In genomic region chr13:95226932-95227718, GRCh38 we compare ENCODE assay signal across 8 cellular contexts.
DNase-seq lines count a peak whose midpoint lies in the region; ATAC-seq and TF ChIP-seq lines count a peak whose summit lies in the region.

No MANE protein-coding gene starts in this region.

- no peak overlapping the region for H4K8ac ChIP-seq in neuronal stem cell (ENCODE audit: low read depth, low read length)

- H3K27me3 ChIP-seq in Karpas-422 (ENCODE audit: low read length): no peaks in the 10 kb centered on the region
- no peaks in the 10 kb centered on the region for H3K27me3 ChIP-seq in layer of hippocampus (ENCODE audit: control insufficient read depth, insufficient read depth, low read length)
- no peaks in the 10 kb centered on the region for H3K27me3 ChIP-seq in neuronal stem cell (ENCODE audit: control insufficient read depth in 3 of 3, insufficient read depth in 3 of 3, low read depth in 1 of 3, low read length in 3 of 3)

- intact Hi-C loops in activated T-helper 1 cell treated with anti-CD3 and anti-CD28 coated beads, Interleukin-12 subunit alpha, Interleukin-12 subunit beta, Interleukin-2, Interleukin-4 antibody, amounts not matched to agents 30 ng/mL and 10 ng/mL and 1 ng/mL, durations not matched to agents 14 hours and 24 hours and 36 hours (cut with micrococcal nuclease): no loop called here

- H2AFZ ChIP-seq in Karpas-422 (ENCODE audit: low read length): no peak overlapping the region
- H2AFZ ChIP-seq in neuronal stem cell (ENCODE audit: low read length): no peak overlapping the region

- H3K9ac ChIP-seq in Karpas-422 (ENCODE audit: low read length) (no peak overlapping the region), neuronal stem cell (ENCODE audit: low read depth, low read length, poor library complexity) (no peak overlapping the region)

- no peak overlapping the region for H3K14ac ChIP-seq in neuronal stem cell (ENCODE audit: low read length)

- no peak overlapping the region for H4K91ac ChIP-seq in neuronal stem cell (ENCODE audit: low read depth, low read length, poor library complexity)

- H3K36me3 ChIP-seq in Karpas-422 (ENCODE audit: insufficient read depth, low read length) (peaks cover 4% of the 10 kb centered on the region; the same call in 1 of the 2 replicates), neuronal stem cell (replicated peaks in 1 of 2; ENCODE audit: control insufficient read depth in 2 of 2, insufficient read depth in 2 of 2, low read length in 2 of 2) (no peaks in the 10 kb centered on the region)

- no peak overlapping the region for H3K23ac ChIP-seq in neuronal stem cell (ENCODE audit: low read depth, low read length, poor library complexity)

- H3K4me1 Mint-ChIP-seq in mesothelial cell of epicardium: peaks cover 16% of the 10 kb centered on the region
- peaks cover 13% of the 10 kb centered on the region for H3K4me1 Mint-ChIP-seq in activated T-helper 1 cell treated with anti-CD3 and anti-CD28 coated beads, Interleukin-12 subunit alpha, Interleukin-12 subunit beta, Interleukin-2, Interleukin-4 antibody, amounts not matched to agents 30 ng/mL and 10 ng/mL and 1 ng/mL, durations not matched to agents 14 hours and 24 hours and 36 hours (ENCODE audit: low read depth)

- H3K9me2 ChIP-seq in Karpas-422 (replicated peaks; ENCODE audit: insufficient read depth, low read length): no peaks in the 10 kb centered on the region

- H3K4me2 ChIP-seq in Karpas-422 (ENCODE audit: low read depth, low read length, poor library complexity, severe bottlenecking): peak overlapping the region; percentile 1
- H3K4me2 ChIP-seq in neuronal stem cell (ENCODE audit: insufficient read depth, low read length, poor library complexity, severe bottlenecking): no peak overlapping the region

- H3K4me3 ChIP-seq in Karpas-422 (ENCODE audit: low read length) (no peak overlapping the region), neuronal stem cell (ENCODE audit: low read length in 2 of 2) (no peak overlapping the region)

- H3K36me3 Mint-ChIP-seq in mesothelial cell of epicardium: no peaks in the 10 kb centered on the region
- no peaks in the 10 kb centered on the region for H3K36me3 Mint-ChIP-seq in activated T-helper 1 cell treated with anti-CD3 and anti-CD28 coated beads, Interleukin-12 subunit alpha, Interleukin-12 subunit beta, Interleukin-2, Interleukin-4 antibody, amounts not matched to agents 30 ng/mL and 10 ng/mL and 1 ng/mL, durations not matched to agents 14 hours and 24 hours and 36 hours (ENCODE audit: low read depth)

- in situ Hi-C loops in GM13977 (cut with MboI; ENCODE audit: low pct_unique_long_range_greater_than_20kb, low sequenced_read_pairs, unreplicated experiment): no loop called here

- DNase-seq in GM13977 (ENCODE audit: low spot score) (peak; percentile 56), Karpas-422 (peak; percentile 59), SK-N-DZ (ENCODE audit: low spot score) (no peak), mesothelial cell of epicardium (ENCODE audit: low spot score in 2 of 2, unreplicated experiment in 2 of 2) (no peak), neuronal stem cell (ENCODE audit: low spot score) (no peak)
- no peak for DNase-seq in activated T-helper 1 cell treated with anti-CD3 and anti-CD28 coated beads, Interleukin-12 subunit alpha, Interleukin-12 subunit beta, Interleukin-2, Interleukin-4 antibody, amounts not matched to agents 30 ng/mL and 10 ng/mL and 1 ng/mL, durations not matched to agents 14 hours and 24 hours and 36 hours (ENCODE audit: low spot score)

- H3K4me1 ChIP-seq in Karpas-422 (ENCODE audit: low read length): peaks cover 21% of the 10 kb centered on the region
- H3K4me1 ChIP-seq in neuronal stem cell (ENCODE audit: control insufficient read depth in 2 of 2, insufficient read depth in 1 of 2, low read depth in 1 of 2, low read length in 2 of 2): no peaks in the 10 kb centered on the region

- H3K9me3 Mint-ChIP-seq in mesothelial cell of epicardium: peaks cover 6% of the 10 kb centered on the region
- no peaks in the 10 kb centered on the region for H3K9me3 Mint-ChIP-seq in activated T-helper 1 cell treated with anti-CD3 and anti-CD28 coated beads, Interleukin-12 subunit alpha, Interleukin-12 subunit beta, Interleukin-2, Interleukin-4 antibody, amounts not matched to agents 30 ng/mL and 10 ng/mL and 1 ng/mL, durations not matched to agents 14 hours and 24 hours and 36 hours

- H3K79me2 ChIP-seq in Karpas-422 (ENCODE audit: low read length): peaks cover 68% of the 10 kb centered on the region

- no CpG with 5 or more reads among the region's 4 CpGs for WGBS in neuronal stem cell (ENCODE audit: extremely low coverage in 2 of 2, insufficient read length in 2 of 2, insufficient replicate concordance in 1 of 2), 2 donors

- H2BK5ac ChIP-seq in neuronal stem cell (ENCODE audit: low read length): no peak overlapping the region

- no peak overlapping the region for H2BK120ac ChIP-seq in neuronal stem cell (ENCODE audit: low read depth, low read length)

- no peaks in the 10 kb centered on the region for H3K9me3 ChIP-seq in Karpas-422 (ENCODE audit: low read length)
- H3K9me3 ChIP-seq in neuronal stem cell (replicated peaks in 1 of 2; ENCODE audit: control insufficient read depth in 2 of 2, insufficient read depth in 1 of 2, low read depth in 1 of 2, low read length in 2 of 2): no peaks in the 10 kb centered on the region

- H3K79me1 ChIP-seq in neuronal stem cell (ENCODE audit: low read depth, low read length): no peaks in the 10 kb centered on the region

- no peaks in the 10 kb centered on the region for H4K20me1 ChIP-seq in Karpas-422 (ENCODE audit: insufficient read depth, low read depth, low read length)

- TF ChIP-seq CTCF in GM13977 (IDR thresholded peaks at IDR 0.05; ENCODE audit: extremely low read depth, insufficient read depth, missing control alignments): no peak
- no peak for TF ChIP-seq CTCF in mesothelial cell of epicardium (IDR thresholded peaks at IDR 0.05; ENCODE audit: unreplicated experiment)

- H3K27me3 Mint-ChIP-seq in mesothelial cell of epicardium (ENCODE audit: low read depth): no peaks in the 10 kb centered on the region
- peaks cover 4% of the 10 kb centered on the region for H3K27me3 Mint-ChIP-seq in activated T-helper 1 cell treated with anti-CD3 and anti-CD28 coated beads, Interleukin-12 subunit alpha, Interleukin-12 subunit beta, Interleukin-2, Interleukin-4 antibody, amounts not matched to agents 30 ng/mL and 10 ng/mL and 1 ng/mL, durations not matched to agents 14 hours and 24 hours and 36 hours (ENCODE audit: insufficient read depth)

- no peak overlapping the region for H2BK12ac ChIP-seq in neuronal stem cell (ENCODE audit: low read length)

- H3K27ac Mint-ChIP-seq in mesothelial cell of epicardium: no peak overlapping the region
- H3K27ac Mint-ChIP-seq in activated T-helper 1 cell treated with anti-CD3 and anti-CD28 coated beads, Interleukin-12 subunit alpha, Interleukin-12 subunit beta, Interleukin-2, Interleukin-4 antibody, amounts not matched to agents 30 ng/mL and 10 ng/mL and 1 ng/mL, durations not matched to agents 14 hours and 24 hours and 36 hours: no peak overlapping the region

- no peak overlapping the region for H3K4me3 Mint-ChIP-seq in mesothelial cell of epicardium
- H3K4me3 Mint-ChIP-seq in activated T-helper 1 cell treated with anti-CD3 and anti-CD28 coated beads, Interleukin-12 subunit alpha, Interleukin-12 subunit beta, Interleukin-2, Interleukin-4 antibody, amounts not matched to agents 30 ng/mL and 10 ng/mL and 1 ng/mL, durations not matched to agents 14 hours and 24 hours and 36 hours: no peak overlapping the region

- peak; percentile 90 for ATAC-seq in GM21723 (IDR thresholded peaks at IDR 0.05; ENCODE audit: unreplicated experiment)

- H2AK5ac ChIP-seq in neuronal stem cell (ENCODE audit: low read depth, low read length): no peak overlapping the region

- no peak overlapping the region for H3K18ac ChIP-seq in neuronal stem cell (ENCODE audit: low read length)

- peak overlapping the region; percentile 46 for H3K27ac ChIP-seq in Karpas-422 (ENCODE audit: low read length)
- H3K27ac ChIP-seq in layer of hippocampus (ENCODE audit: low read depth, low read length): peak overlapping the region; percentile 18
- H3K27ac ChIP-seq in neuronal stem cell (replicated peaks; ENCODE audit: low read length): no peak overlapping the region

- no peak overlapping the region for H3K4ac ChIP-seq in neuronal stem cell (ENCODE audit: low read length)

- no peak overlapping the region for H2BK15ac ChIP-seq in neuronal stem cell (ENCODE audit: low read length)

Comparison
In these comparisons a context has a peak if more than half of its experiments do, and no peak if none do; other contexts are left out.
1. DNase-seq: peak in GM13977 (single experiment) and Karpas-422 (single experiment); none in SK-N-DZ (single experiment), mesothelial cell of epicardium (0 of 2), neuronal stem cell (single experiment) and activated T-helper 1 cell treated with anti-CD3 and anti-CD28 coated beads, Interleukin-12 subunit alpha, Interleukin-12 subunit beta, Interleukin-2, Interleukin-4 antibody, amounts not matched to agents 30 ng/mL and 10 ng/mL and 1 ng/mL, durations not matched to agents 14 hours and 24 hours and 36 hours (single experiment).